ENCODE assay signal across 1 cellular context in the genomic region with DNA sequence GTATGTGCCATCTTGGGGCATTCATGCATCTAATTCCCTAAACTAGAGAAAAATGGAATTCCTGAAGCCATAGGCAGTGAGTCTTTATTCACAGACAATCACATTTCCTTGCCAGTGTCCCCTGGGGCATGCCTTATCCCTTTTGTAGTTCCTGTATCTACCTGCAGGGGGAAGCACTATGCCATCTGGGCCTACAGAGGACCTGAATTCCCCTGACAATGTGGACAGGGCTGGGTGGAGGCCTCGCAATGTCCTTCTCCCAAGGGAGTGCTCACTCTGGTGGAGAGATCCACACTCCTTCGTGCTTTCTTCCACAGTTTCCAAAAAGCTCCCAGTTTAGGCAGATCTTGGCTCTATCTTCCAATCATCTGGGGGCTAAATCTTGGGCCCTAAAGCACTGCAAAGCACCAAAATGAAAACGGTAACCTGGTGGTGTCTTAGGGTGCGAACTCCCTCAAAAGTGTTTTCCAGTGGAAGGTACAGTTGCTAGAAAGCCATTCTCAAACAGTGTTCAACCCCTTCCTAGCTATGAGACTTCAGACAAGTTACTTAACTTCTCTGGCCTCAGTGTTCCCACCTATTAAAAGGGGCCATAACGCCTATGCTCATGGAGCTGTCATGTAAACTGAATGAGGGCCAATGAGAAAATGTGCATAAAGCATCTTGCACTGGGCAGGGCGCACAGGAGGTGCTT.
TF ChIP-seq lines count a peak whose summit lies in the region.

No MANE protein-coding gene starts in this region.

TF ChIP-seq in K562, 482 proteins besides CTCF, POLR2A, EP300 and RAD21 (continued from another document and continues in another):
- no peak for TF ChIP-seq GATAD2B (IDR thresholded peaks at IDR 0.05; ENCODE audit: borderline replicate concordance)
- TF ChIP-seq, protein P1, sequence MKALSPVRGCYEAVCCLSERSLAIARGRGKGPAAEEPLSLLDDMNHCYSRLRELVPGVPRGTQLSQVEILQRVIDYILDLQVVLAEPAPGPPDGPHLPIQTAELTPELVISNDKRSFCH (CRISPR knock-in tag; IDR thresholded peaks at IDR 0.05) = no peak
- TF ChIP-seq, protein P1 (tag; IDR thresholded peaks at IDR 0.05) = no peak
- no peak for TF ChIP-seq ZNF589 (CRISPR knock-in tag; IDR thresholded peaks at IDR 0.05; ENCODE audit: low read depth)
- TF ChIP-seq, protein P2, sequence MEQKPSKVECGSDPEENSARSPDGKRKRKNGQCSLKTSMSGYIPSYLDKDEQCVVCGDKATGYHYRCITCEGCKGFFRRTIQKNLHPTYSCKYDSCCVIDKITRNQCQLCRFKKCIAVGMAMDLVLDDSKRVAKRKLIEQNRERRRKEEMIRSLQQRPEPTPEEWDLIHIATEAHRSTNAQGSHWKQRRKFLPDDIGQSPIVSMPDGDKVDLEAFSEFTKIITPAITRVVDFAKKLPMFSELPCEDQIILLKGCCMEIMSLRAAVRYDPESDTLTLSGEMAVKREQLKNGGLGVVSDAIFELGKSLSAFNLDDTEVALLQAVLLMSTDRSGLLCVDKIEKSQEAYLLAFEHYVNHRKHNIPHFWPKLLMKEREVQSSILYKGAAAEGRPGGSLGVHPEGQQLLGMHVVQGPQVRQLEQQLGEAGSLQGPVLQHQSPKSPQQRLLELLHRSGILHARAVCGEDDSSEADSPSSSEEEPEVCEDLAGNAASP (IDR thresholded peaks at IDR 0.05) = no peak
- no peak for TF ChIP-seq ZNF143 (CRISPR knock-in tag; IDR thresholded peaks at IDR 0.05)
- TF ChIP-seq BRF1 (IDR thresholded peaks at IDR 0.05; ENCODE audit: borderline replicate concordance, extremely low read depth, insufficient read length) = no peak
- peak; percentile 66 for TF ChIP-seq ZFX (CRISPR knock-in tag; IDR thresholded peaks at IDR 0.05)
- TF ChIP-seq, protein P3, sequence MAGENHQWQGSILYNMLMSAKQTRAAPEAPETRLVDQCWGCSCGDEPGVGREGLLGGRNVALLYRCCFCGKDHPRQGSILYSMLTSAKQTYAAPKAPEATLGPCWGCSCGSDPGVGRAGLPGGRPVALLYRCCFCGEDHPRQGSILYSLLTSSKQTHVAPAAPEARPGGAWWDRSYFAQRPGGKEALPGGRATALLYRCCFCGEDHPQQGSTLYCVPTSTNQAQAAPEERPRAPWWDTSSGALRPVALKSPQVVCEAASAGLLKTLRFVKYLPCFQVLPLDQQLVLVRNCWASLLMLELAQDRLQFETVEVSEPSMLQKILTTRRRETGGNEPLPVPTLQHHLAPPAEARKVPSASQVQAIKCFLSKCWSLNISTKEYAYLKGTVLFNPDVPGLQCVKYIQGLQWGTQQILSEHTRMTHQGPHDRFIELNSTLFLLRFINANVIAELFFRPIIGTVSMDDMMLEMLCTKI (IDR thresholded peaks at IDR 0.05; ENCODE audit: partially characterized antibody) = no peak
- TF ChIP-seq, protein P4, sequence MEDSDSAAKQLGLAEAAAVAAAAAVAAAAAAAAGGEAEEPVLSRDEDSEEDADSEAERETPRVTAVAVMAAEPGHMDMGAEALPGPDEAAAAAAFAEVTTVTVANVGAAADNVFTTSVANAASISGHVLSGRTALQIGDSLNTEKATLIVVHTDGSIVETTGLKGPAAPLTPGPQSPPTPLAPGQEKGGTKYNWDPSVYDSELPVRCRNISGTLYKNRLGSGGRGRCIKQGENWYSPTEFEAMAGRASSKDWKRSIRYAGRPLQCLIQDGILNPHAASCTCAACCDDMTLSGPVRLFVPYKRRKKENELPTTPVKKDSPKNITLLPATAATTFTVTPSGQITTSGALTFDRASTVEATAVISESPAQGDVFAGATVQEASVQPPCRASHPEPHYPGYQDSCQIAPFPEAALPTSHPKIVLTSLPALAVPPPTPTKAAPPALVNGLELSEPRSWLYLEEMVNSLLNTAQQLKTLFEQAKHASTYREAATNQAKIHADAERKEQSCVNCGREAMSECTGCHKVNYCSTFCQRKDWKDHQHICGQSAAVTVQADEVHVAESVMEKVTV (CRISPR knock-in tag; IDR thresholded peaks at IDR 0.05) = peak; percentile 56
- TF ChIP-seq CC2D1A (IDR thresholded peaks at IDR 0.05) = peak; percentile 35; the same call in 1 of the 2 replicates
- no peak for TF ChIP-seq KLF1 (tag; IDR thresholded peaks at IDR 0.05)
- no peak for TF ChIP-seq BMI1 (IDR thresholded peaks at IDR 0.05; ENCODE audit: low read length)
- no peak for TF ChIP-seq FOSL1 (tag; conservative IDR thresholded peaks at IDR 0.05)
- TF ChIP-seq, protein P5, sequence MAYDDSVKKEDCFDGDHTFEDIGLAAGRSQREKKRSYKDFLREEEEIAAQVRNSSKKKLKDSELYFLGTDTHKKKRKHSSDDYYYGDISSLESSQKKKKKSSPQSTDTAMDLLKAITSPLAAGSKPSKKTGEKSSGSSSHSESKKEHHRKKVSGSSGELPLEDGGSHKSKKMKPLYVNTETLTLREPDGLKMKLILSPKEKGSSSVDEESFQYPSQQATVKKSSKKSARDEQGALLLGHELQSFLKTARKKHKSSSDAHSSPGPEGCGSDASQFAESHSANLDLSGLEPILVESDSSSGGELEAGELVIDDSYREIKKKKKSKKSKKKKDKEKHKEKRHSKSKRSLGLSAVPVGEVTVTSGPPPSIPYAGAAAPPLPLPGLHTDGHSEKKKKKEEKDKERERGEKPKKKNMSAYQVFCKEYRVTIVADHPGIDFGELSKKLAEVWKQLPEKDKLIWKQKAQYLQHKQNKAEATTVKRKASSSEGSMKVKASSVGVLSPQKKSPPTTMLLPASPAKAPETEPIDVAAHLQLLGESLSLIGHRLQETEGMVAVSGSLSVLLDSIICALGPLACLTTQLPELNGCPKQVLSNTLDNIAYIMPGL (CRISPR knock-in tag; IDR thresholded peaks at IDR 0.05) = no peak
- no peak for TF ChIP-seq PURB (CRISPR knock-in tag; IDR thresholded peaks at IDR 0.05; ENCODE audit: low read depth)
- no peak for TF ChIP-seq MAFK (IDR thresholded peaks at IDR 0.05; ENCODE audit: low read length)
- no peak for TF ChIP-seq MED1 (CRISPR knock-in tag; IDR thresholded peaks at IDR 0.05; ENCODE audit: borderline replicate concordance)
- TF ChIP-seq, protein P6, sequence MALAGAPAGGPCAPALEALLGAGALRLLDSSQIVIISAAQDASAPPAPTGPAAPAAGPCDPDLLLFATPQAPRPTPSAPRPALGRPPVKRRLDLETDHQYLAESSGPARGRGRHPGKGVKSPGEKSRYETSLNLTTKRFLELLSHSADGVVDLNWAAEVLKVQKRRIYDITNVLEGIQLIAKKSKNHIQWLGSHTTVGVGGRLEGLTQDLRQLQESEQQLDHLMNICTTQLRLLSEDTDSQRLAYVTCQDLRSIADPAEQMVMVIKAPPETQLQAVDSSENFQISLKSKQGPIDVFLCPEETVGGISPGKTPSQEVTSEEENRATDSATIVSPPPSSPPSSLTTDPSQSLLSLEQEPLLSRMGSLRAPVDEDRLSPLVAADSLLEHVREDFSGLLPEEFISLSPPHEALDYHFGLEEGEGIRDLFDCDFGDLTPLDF (CRISPR knock-in tag; IDR thresholded peaks at IDR 0.05) = no peak
- no peak for TF ChIP-seq HOXB6 (CRISPR knock-in tag; IDR thresholded peaks at IDR 0.05; ENCODE audit: borderline replicate concordance)
- peak; percentile 56 for TF ChIP-seq RBM25 (IDR thresholded peaks at IDR 0.05; ENCODE audit: low read depth, low read length, severe bottlenecking)
- TF ChIP-seq, protein P7, sequence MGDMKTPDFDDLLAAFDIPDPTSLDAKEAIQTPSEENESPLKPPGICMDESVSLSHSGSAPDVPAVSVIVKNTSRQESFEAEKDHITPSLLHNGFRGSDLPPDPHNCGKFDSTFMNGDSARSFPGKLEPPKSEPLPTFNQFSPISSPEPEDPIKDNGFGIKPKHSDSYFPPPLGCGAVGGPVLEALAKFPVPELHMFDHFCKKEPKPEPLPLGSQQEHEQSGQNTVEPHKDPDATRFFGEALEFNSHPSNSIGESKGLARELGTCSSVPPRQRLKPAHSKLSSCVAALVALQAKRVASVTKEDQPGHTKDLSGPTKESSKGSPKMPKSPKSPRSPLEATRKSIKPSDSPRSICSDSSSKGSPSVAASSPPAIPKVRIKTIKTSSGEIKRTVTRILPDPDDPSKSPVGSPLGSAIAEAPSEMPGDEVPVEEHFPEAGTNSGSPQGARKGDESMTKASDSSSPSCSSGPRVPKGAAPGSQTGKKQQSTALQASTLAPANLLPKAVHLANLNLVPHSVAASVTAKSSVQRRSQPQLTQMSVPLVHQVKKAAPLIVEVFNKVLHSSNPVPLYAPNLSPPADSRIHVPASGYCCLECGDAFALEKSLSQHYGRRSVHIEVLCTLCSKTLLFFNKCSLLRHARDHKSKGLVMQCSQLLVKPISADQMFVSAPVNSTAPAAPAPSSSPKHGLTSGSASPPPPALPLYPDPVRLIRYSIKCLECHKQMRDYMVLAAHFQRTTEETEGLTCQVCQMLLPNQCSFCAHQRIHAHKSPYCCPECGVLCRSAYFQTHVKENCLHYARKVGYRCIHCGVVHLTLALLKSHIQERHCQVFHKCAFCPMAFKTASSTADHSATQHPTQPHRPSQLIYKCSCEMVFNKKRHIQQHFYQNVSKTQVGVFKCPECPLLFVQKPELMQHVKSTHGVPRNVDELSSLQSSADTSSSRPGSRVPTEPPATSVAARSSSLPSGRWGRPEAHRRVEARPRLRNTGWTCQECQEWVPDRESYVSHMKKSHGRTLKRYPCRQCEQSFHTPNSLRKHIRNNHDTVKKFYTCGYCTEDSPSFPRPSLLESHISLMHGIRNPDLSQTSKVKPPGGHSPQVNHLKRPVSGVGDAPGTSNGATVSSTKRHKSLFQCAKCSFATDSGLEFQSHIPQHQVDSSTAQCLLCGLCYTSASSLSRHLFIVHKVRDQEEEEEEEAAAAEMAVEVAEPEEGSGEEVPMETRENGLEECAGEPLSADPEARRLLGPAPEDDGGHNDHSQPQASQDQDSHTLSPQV (IDR thresholded peaks at IDR 0.05) = no peak
- no peak for TF ChIP-seq PHB (CRISPR knock-in tag; IDR thresholded peaks at IDR 0.05)
- TF ChIP-seq, protein P8, sequence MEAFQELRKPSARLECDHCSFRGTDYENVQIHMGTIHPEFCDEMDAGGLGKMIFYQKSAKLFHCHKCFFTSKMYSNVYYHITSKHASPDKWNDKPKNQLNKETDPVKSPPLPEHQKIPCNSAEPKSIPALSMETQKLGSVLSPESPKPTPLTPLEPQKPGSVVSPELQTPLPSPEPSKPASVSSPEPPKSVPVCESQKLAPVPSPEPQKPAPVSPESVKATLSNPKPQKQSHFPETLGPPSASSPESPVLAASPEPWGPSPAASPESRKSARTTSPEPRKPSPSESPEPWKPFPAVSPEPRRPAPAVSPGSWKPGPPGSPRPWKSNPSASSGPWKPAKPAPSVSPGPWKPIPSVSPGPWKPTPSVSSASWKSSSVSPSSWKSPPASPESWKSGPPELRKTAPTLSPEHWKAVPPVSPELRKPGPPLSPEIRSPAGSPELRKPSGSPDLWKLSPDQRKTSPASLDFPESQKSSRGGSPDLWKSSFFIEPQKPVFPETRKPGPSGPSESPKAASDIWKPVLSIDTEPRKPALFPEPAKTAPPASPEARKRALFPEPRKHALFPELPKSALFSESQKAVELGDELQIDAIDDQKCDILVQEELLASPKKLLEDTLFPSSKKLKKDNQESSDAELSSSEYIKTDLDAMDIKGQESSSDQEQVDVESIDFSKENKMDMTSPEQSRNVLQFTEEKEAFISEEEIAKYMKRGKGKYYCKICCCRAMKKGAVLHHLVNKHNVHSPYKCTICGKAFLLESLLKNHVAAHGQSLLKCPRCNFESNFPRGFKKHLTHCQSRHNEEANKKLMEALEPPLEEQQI (IDR thresholded peaks at IDR 0.05) = no peak
- peak; percentile 13; the same call in 1 of the 2 replicates for TF ChIP-seq RB1 (IDR thresholded peaks at IDR 0.05; ENCODE audit: low read depth)
- TF ChIP-seq ESRRB (CRISPR knock-in tag; IDR thresholded peaks at IDR 0.05; ENCODE audit: borderline replicate concordance) = no peak
- TF ChIP-seq, protein P9, sequence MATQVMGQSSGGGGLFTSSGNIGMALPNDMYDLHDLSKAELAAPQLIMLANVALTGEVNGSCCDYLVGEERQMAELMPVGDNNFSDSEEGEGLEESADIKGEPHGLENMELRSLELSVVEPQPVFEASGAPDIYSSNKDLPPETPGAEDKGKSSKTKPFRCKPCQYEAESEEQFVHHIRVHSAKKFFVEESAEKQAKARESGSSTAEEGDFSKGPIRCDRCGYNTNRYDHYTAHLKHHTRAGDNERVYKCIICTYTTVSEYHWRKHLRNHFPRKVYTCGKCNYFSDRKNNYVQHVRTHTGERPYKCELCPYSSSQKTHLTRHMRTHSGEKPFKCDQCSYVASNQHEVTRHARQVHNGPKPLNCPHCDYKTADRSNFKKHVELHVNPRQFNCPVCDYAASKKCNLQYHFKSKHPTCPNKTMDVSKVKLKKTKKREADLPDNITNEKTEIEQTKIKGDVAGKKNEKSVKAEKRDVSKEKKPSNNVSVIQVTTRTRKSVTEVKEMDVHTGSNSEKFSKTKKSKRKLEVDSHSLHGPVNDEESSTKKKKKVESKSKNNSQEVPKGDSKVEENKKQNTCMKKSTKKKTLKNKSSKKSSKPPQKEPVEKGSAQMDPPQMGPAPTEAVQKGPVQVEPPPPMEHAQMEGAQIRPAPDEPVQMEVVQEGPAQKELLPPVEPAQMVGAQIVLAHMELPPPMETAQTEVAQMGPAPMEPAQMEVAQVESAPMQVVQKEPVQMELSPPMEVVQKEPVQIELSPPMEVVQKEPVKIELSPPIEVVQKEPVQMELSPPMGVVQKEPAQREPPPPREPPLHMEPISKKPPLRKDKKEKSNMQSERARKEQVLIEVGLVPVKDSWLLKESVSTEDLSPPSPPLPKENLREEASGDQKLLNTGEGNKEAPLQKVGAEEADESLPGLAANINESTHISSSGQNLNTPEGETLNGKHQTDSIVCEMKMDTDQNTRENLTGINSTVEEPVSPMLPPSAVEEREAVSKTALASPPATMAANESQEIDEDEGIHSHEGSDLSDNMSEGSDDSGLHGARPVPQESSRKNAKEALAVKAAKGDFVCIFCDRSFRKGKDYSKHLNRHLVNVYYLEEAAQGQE (CRISPR knock-in tag; IDR thresholded peaks at IDR 0.05; ENCODE audit: low read depth) = no peak
- no peak for TF ChIP-seq TAL1 (IDR thresholded peaks at IDR 0.05)
- TF ChIP-seq, protein P10, sequence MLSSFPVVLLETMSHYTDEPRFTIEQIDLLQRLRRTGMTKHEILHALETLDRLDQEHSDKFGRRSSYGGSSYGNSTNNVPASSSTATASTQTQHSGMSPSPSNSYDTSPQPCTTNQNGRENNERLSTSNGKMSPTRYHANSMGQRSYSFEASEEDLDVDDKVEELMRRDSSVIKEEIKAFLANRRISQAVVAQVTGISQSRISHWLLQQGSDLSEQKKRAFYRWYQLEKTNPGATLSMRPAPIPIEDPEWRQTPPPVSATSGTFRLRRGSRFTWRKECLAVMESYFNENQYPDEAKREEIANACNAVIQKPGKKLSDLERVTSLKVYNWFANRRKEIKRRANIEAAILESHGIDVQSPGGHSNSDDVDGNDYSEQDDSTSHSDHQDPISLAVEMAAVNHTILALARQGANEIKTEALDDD (IDR thresholded peaks at IDR 0.05) = no peak
- no peak for TF ChIP-seq EHMT2 (IDR thresholded peaks at IDR 0.05)
- TF ChIP-seq KLF6 (CRISPR knock-in tag; IDR thresholded peaks at IDR 0.05; ENCODE audit: borderline replicate concordance) = no peak
- TF ChIP-seq, protein P11, sequence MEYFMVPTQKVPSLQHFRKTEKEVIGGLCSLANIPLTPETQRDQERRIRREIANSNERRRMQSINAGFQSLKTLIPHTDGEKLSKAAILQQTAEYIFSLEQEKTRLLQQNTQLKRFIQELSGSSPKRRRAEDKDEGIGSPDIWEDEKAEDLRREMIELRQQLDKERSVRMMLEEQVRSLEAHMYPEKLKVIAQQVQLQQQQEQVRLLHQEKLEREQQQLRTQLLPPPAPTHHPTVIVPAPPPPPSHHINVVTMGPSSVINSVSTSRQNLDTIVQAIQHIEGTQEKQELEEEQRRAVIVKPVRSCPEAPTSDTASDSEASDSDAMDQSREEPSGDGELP (CRISPR knock-in tag; IDR thresholded peaks at IDR 0.05; ENCODE audit: borderline replicate concordance) = no peak
- TF ChIP-seq HDAC2 (IDR thresholded peaks at IDR 0.05) = peak; percentile 22; the same call in 1 of the 2 replicates
- TF ChIP-seq CCNT2 (IDR thresholded peaks at IDR 0.05; ENCODE audit: borderline replicate concordance, extremely low read depth, insufficient read length, low read depth, low read length) = no peak
- TF ChIP-seq ADNP (tag; IDR thresholded peaks at IDR 0.05) = peak; percentile 56; the same call in 1 of the 2 replicates
- TF ChIP-seq TBL1XR1 (IDR thresholded peaks at IDR 0.05; ENCODE audit: low read length in 2 of 2) = no peak
